8 cellular contexts compared by ENCODE assay signal in the genomic region with DNA sequence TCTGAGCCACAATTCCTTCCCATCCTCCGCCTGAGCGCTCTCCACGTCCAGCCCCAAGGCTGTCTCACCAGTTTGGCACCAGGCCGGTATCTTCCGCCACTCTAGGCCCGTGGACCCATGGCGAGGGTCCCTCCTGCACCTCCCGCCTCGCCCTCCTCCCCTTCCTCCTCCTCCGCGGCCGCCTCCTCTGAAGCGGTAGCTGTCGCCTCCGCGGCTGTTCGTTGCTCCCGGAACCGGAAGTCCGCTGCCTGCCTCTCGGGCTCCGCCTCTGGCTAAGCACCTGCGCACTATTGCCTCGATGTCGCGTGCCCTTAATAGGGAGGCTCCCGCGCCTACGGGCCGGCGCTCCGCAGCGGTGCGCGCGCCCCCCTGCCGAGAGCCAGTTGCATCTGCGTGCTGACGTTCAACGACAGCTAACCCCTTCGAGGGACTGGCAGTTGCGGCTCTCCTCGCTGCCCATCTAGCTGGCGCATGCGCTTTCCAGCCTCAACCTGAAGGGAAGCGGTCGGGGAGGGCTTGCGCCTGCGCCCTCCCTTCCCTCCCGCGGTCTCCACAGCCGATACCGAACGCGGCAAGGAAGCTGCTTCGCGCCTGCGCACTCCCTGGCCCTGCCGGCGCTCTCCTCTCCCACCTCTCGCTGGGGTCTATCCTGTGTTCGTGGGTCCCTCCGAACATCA. TPM values are rescaled to one million over a fixed set of nuclear protein-coding genes. Genes with fewer than 3 reads are reported as not detected.
DNase-seq lines count a peak whose midpoint lies in the region; ATAC-seq, FAIRE-seq and TF ChIP-seq lines count a peak whose summit lies in the region.

Gene MBD1 (minus strand): TSS at position 229 of the 677 bp plus-strand sequence. CDS start 1,531 bp downstream, outside the sequence.

- peaks cover 62% of the 10 kb centered on the region for H3K79me2 ChIP-seq in MM.1S (ENCODE audit: low read length)

- H3K4me2 ChIP-seq in MM.1S (ENCODE audit: low read depth, low read length): peak within 1 kb of the TSS; percentile 97

- peaks cover 74% of the 10 kb centered on the region for H3K36me3 Mint-ChIP-seq in nephron progenitor cell (ENCODE audit: low read depth)

- peaks cover 35% of the 10 kb centered on the region for H3K4me1 Mint-ChIP-seq in nephron progenitor cell
- H3K4me1 Mint-ChIP-seq in stimulated activated naive CD8-positive, alpha-beta T cell treated with anti-CD3 and anti-CD28 coated beads, Interleukin-15, amount 100 ng/mL, for 72 hours: peaks cover 59% of the 10 kb centered on the region

- peak within 1 kb of the TSS; percentile 96 for H3K4me3 Mint-ChIP-seq in nephron progenitor cell
- peak within 1 kb of the TSS; percentile 94 to 99 for H3K4me3 Mint-ChIP-seq in stimulated activated naive CD8-positive, alpha-beta T cell treated with anti-CD3 and anti-CD28 coated beads, Interleukin-15, amount 100 ng/mL, for 72 hours

- FAIRE-seq in G401.6 (lab: Jason Lieb, UNC): peak; percentile 94

- no peaks in the 10 kb centered on the region for H3F3A ChIP-seq in MM.1S (ENCODE audit: insufficient read depth, low read length)

- H3K4me1 ChIP-seq in HAP-1: peaks cover 8% of the 10 kb centered on the region
- H3K4me1 ChIP-seq in MM.1S (ENCODE audit: low read length): peaks cover 22% of the 10 kb centered on the region

- H3K9me3 ChIP-seq in HAP-1: no peaks in the 10 kb centered on the region
- H3K9me3 ChIP-seq in MM.1S (replicated peaks; ENCODE audit: insufficient read depth, low read length): no peaks in the 10 kb centered on the region

- peak within 1 kb of the TSS; percentile 96 for H3K27ac ChIP-seq in MM.1S (ENCODE audit: low read length)

- H3K9ac ChIP-seq in MM.1S (ENCODE audit: low read length): peak within 1 kb of the TSS; percentile 81

- peak within 1 kb of the TSS; percentile 93 for H3K27ac Mint-ChIP-seq in nephron progenitor cell
- peak within 1 kb of the TSS; percentile 94 to 98 for H3K27ac Mint-ChIP-seq in stimulated activated naive CD8-positive, alpha-beta T cell treated with anti-CD3 and anti-CD28 coated beads, Interleukin-15, amount 100 ng/mL, for 72 hours

- H3K27me3 ChIP-seq in HAP-1 (ENCODE audit: low read depth) (no peaks in the 10 kb centered on the region), MM.1S (replicated peaks; ENCODE audit: insufficient read depth, low read length) (no peaks in the 10 kb centered on the region)

- H3K27me3 Mint-ChIP-seq in nephron progenitor cell (ENCODE audit: low read depth, poor library complexity): no peaks in the 10 kb centered on the region
- H3K27me3 Mint-ChIP-seq in stimulated activated naive CD8-positive, alpha-beta T cell treated with anti-CD3 and anti-CD28 coated beads, Interleukin-15, amount 100 ng/mL, for 72 hours: no peaks in the 10 kb centered on the region

- peak within 1 kb of the TSS; percentile 98 for H2AFZ ChIP-seq in MM.1S (ENCODE audit: low read length)

- no peaks in the 10 kb centered on the region for H4K20me1 ChIP-seq in MM.1S (ENCODE audit: insufficient read depth, low read length)

- H3K4me3 ChIP-seq in HAP-1 (peak within 1 kb of the TSS; percentile 97), MM.1S (ENCODE audit: low read length) (peak within 1 kb of the TSS; percentile 81), fibroblast of the aortic adventitia (ENCODE audit: low read depth, low read length) (peak within 1 kb of the TSS; percentile 100)

- TF ChIP-seq CTCF in MM.1S (IDR thresholded peaks at IDR 0.05; ENCODE audit: low read length): 0 out of 2 replicates have a peak, but pooled peaks have one; percentile 10
- peak; percentile 29 for TF ChIP-seq CTCF in fibroblast of the aortic adventitia (IDR thresholded peaks at IDR 0.05; ENCODE audit: insufficient read depth, low read length)
- TF ChIP-seq CTCF in nephron progenitor cell (IDR thresholded peaks at IDR 0.05): no peak

- H3K9me3 Mint-ChIP-seq in nephron progenitor cell: no peaks in the 10 kb centered on the region
- H3K9me3 Mint-ChIP-seq in stimulated activated naive CD8-positive, alpha-beta T cell treated with anti-CD3 and anti-CD28 coated beads, Interleukin-15, amount 100 ng/mL, for 72 hours: no peaks in the 10 kb centered on the region

- no peaks in the 10 kb centered on the region for H3K9me2 ChIP-seq in MM.1S (replicated peaks; ENCODE audit: insufficient read depth, low read length)

- DNase-seq in HAP-1 (ENCODE audit: low spot score in 2 of 2): peak; percentile 94 to 96
- peak; percentile 97 for DNase-seq in MM.1S
- DNase-seq in SIG-M5 (lab: John Stamatoyannopoulos, UW): peak; percentile 94
- peak; percentile 94 for DNase-seq in activated gamma-delta T cell (lab: John Stamatoyannopoulos, UW)
- DNase-seq in fibroblast of the aortic adventitia (ENCODE audit: low read depth): peak; percentile 99
- DNase-seq in nephron progenitor cell: peak; percentile 95
- DNase-seq in stimulated activated naive CD8-positive, alpha-beta T cell treated with anti-CD3 and anti-CD28 coated beads, Interleukin-15, amount 100 ng/mL, for 72 hours: peak; percentile 96 to 97

- peaks cover 67% of the 10 kb centered on the region for H3K36me3 ChIP-seq in HAP-1 (replicated peaks)
- peaks cover 19% of the 10 kb centered on the region for H3K36me3 ChIP-seq in MM.1S (replicated peaks; ENCODE audit: insufficient read depth, low read length)

- peak; percentile 94 for ATAC-seq in stimulated activated naive CD8-positive, alpha-beta T cell treated with anti-CD3 and anti-CD28 coated beads, Interleukin-15, amount 100 ng/mL, for 72 hours

- in situ Hi-C loops in HAP-1 (cut with MboI; ENCODE audit: low sequenced_read_pairs): loop anchor here (10.0 kb wide), 1 partner anchor 73 kb away; no protein-coding TSS in a partner anchor

RNA-seq across cellular contexts. Expression of gene MBD1, which starts in this region (rescaled TPM):
- total RNA-seq in fibroblast of the aortic adventitia (ENCODE audit: low replicate concordance): 42.7 and 50.3 TPM in 2 replicates

Comparison
In these comparisons a context has a peak if more than half of its experiments do, and no peak if none do; other contexts are left out.
1. Peak in every context shown above with its lines: DNase-seq, ATAC-seq, H3K4me3 ChIP-seq and H3K27ac ChIP-seq.